In the genomic region with DNA sequence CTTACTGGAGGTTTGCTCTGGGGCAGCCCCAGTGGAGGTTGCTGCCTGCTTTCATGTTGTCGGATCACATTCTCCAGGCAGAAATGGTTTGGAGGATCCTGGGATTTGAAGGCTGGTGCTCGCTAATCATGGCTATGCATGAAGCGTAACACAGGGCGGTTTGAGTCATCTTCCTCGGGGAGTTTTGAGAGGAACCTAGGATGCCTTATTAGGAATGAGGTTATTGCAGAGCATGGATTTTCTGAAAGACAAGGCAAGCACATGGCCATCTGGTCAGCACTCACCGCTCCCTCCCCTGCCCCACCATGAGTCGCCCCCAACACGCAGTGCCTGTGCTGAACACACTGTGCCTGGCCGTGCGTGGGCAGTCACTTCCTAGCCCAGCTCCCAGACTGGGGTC, we compare ENCODE assay signal across 24 cellular contexts.
"Had no signal": no experiment of that assay in that cellular context is flagged by ENCODE, and none has a peak within 500 bp of the region (broad histone marks: within the 10 kb centered on the region; RNA-seq: fewer than 3 reads in every experiment).

No MANE protein-coding gene starts in this region.

- H3K4me2 ChIP-seq: hepatocyte had no signal

- H3K9me3 ChIP-seq: breast epithelium, right lobe of liver, uterus had no signal

- DNase-seq: activated CD4-positive, alpha-beta T cell treated with anti-CD3 and anti-CD28 coated beads for 36 hours; activated CD4-positive, CD25-positive, alpha-beta regulatory T cell; activated CD8-positive, alpha-beta memory T cell treated with anti-CD3 and anti-CD28 coated beads, Interleukin-2, amount 10 ng/mL, durations not matched to agents 7 days and 5 days; activated CD8-positive, alpha-beta T cell treated with anti-CD3 and anti-CD28 coated beads, Interleukin-2, amount 10 ng/mL, durations not matched to agents 7 days and 5 days; activated T-cell treated with anti-CD3 and anti-CD28 coated beads, Interleukin-2, amount 50 U/mL, for 48 hours; dermis blood vessel endothelial cell; effector CD4-positive, alpha-beta T cell; esophagus squamous epithelium; foreskin melanocyte; islet precursor cell; left cardiac atrium; midbrain; naive thymus-derived CD4-positive, alpha-beta T cell; right lobe of liver; stimulated activated CD4-positive, alpha-beta T cell treated with anti-CD3 and anti-CD28 coated beads, Interleukin-12 subunit alpha, Interleukin-12 subunit beta, amount 100 ng/mL, for 4 hours; stimulated activated CD4-positive, alpha-beta T cell treated with anti-CD3 and anti-CD28 coated beads, Interleukin-4, amount 100 ng/mL, for 1 hour; stimulated activated naive CD8-positive, alpha-beta T cell treated with anti-CD3 and anti-CD28 coated beads, Interleukin-15, amount 100 ng/mL, for 72 hours; T-helper 1 cell; uterus had no signal

- H3K4me1 ChIP-seq: breast epithelium, esophagus squamous epithelium, right lobe of liver, uterus had no signal

- H3K27ac ChIP-seq: breast epithelium, epithelial cell of prostate, esophagus squamous epithelium, hepatocyte, right lobe of liver, skin epidermis, uterus had no signal

- ATAC-seq: activated CD4-positive, alpha-beta T cell treated with anti-CD3 and anti-CD28 coated beads for 36 hours; activated CD8-positive, alpha-beta memory T cell treated with anti-CD3 and anti-CD28 coated beads, Interleukin-2, amount 10 ng/mL, durations not matched to agents 7 days and 5 days; activated CD8-positive, alpha-beta T cell treated with anti-CD3 and anti-CD28 coated beads, Interleukin-2, amount 10 ng/mL, durations not matched to agents 7 days and 5 days; activated naive CD4-positive, alpha-beta T cell treated with anti-CD3 and anti-CD28 coated beads, Interleukin-2, amount 50 U/mL, for 72 hours; left cardiac atrium; naive thymus-derived CD4-positive, alpha-beta T cell; stimulated activated naive CD8-positive, alpha-beta T cell treated with anti-CD3 and anti-CD28 coated beads, Interleukin-15, amount 100 ng/mL, for 72 hours had no signal

- H3K36me3 ChIP-seq: breast epithelium, esophagus squamous epithelium, right lobe of liver, uterus had no signal

- H3K27me3 ChIP-seq: breast epithelium, esophagus squamous epithelium, hepatocyte, right lobe of liver, uterus had no signal

- H3K79me2 ChIP-seq: hepatocyte had no signal

- H3K4me3 ChIP-seq: breast epithelium, esophagus squamous epithelium, hepatocyte, right lobe of liver, skin epidermis, uterus had no signal
